1 cellular context compared by ENCODE assay signal in the genomic region with DNA sequence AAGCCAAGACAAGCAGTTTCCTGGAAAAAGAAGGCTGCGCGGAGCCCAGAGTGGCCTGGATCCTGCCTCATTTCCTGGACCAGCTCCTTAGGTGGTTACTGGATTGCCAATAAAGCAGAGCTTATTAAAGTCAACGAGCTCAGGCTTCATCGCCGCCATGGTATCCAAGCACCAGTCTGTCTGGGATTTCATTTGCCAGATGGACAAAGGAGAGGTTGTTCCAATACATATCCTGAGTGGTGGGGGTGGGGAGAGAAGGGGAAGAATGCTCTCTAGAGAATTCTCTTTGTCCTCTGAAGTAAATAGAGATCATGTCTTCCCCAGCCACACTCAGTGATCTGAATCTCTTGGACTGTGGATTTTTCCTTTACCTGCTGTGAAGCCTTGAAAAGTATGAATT.
TF ChIP-seq lines count a peak whose summit lies in the region.

No MANE protein-coding gene starts in this region.

TF ChIP-seq in GM23338, 12 proteins besides CTCF, POLR2A, EP300 and RAD21 (continued from another document):
- TF ChIP-seq, protein P1, sequence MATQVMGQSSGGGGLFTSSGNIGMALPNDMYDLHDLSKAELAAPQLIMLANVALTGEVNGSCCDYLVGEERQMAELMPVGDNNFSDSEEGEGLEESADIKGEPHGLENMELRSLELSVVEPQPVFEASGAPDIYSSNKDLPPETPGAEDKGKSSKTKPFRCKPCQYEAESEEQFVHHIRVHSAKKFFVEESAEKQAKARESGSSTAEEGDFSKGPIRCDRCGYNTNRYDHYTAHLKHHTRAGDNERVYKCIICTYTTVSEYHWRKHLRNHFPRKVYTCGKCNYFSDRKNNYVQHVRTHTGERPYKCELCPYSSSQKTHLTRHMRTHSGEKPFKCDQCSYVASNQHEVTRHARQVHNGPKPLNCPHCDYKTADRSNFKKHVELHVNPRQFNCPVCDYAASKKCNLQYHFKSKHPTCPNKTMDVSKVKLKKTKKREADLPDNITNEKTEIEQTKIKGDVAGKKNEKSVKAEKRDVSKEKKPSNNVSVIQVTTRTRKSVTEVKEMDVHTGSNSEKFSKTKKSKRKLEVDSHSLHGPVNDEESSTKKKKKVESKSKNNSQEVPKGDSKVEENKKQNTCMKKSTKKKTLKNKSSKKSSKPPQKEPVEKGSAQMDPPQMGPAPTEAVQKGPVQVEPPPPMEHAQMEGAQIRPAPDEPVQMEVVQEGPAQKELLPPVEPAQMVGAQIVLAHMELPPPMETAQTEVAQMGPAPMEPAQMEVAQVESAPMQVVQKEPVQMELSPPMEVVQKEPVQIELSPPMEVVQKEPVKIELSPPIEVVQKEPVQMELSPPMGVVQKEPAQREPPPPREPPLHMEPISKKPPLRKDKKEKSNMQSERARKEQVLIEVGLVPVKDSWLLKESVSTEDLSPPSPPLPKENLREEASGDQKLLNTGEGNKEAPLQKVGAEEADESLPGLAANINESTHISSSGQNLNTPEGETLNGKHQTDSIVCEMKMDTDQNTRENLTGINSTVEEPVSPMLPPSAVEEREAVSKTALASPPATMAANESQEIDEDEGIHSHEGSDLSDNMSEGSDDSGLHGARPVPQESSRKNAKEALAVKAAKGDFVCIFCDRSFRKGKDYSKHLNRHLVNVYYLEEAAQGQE (IDR thresholded peaks at IDR 0.05; ENCODE audit: unreplicated experiment): no peak
- TF ChIP-seq, protein P2, sequence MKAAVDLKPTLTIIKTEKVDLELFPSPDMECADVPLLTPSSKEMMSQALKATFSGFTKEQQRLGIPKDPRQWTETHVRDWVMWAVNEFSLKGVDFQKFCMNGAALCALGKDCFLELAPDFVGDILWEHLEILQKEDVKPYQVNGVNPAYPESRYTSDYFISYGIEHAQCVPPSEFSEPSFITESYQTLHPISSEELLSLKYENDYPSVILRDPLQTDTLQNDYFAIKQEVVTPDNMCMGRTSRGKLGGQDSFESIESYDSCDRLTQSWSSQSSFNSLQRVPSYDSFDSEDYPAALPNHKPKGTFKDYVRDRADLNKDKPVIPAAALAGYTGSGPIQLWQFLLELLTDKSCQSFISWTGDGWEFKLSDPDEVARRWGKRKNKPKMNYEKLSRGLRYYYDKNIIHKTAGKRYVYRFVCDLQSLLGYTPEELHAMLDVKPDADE (IDR thresholded peaks at IDR 0.05): no peak
- TF ChIP-seq ZNF331 (CRISPR knock-in tag; IDR thresholded peaks at IDR 0.05; ENCODE audit: low read depth): no peak
